ENCODE assay signal across 28 cellular contexts in genomic region chr18:36358141-36358540, GRCh38.
"Had no signal": no experiment of that assay in that cellular context is flagged by ENCODE, and none has a peak within 500 bp of the region (broad histone marks: within the 10 kb centered on the region; RNA-seq: fewer than 3 reads in every experiment).

No MANE protein-coding gene starts in this region.

- H3K4me1 Mint-ChIP-seq: stimulated activated effector memory CD8-positive, alpha-beta T cell treated with anti-CD3 and anti-CD28 coated beads, Interleukin-12 subunit alpha, Interleukin-12 subunit beta, amount 100 ng/mL, for 72 hours; stimulated activated memory B cell treated with anti-CD40 and anti-IgM and Interleukin-4, amounts not matched to agents 10 μg/mL and 1 μg/mL and 100 μg/mL, for 72 hours; stimulated activated naive B cell treated with anti-CD40 and anti-IgM and Interleukin-4, amounts not matched to agents 10 μg/mL and 1 μg/mL and 100 μg/mL, for 72 hours; stimulated activated naive CD8-positive, alpha-beta T cell treated with anti-CD3 and anti-CD28 coated beads, Interleukin-15, amount 100 ng/mL, for 72 hours had no signal

- H3K9me3 ChIP-seq: testis, thoracic aorta, thyroid gland, tibial artery, transverse colon, upper lobe of left lung, upper lobe of right lung, uterus, vagina had no signal

- DNase-seq: stimulated activated CD4-positive, alpha-beta T cell treated with anti-CD3 and anti-CD28 coated beads, Interleukin-2, amount 100 ng/mL, for 48 hours; stimulated activated CD4-positive, alpha-beta T cell treated with anti-CD3 and anti-CD28 coated beads, Interleukin-4, amount 100 ng/mL, for 1 hour; stimulated activated CD4-positive, alpha-beta T cell treated with anti-CD3 and anti-CD28 coated beads, Interleukin-4, amount 100 ng/mL, for 24 hours; stimulated activated CD4-positive, alpha-beta T cell treated with anti-CD3 and anti-CD28 coated beads, Interleukin-4, amount 100 ng/mL, for 4 hours; stimulated activated CD8-positive, alpha-beta memory T cell treated with anti-CD3 and anti-CD28 coated beads, Interleukin-4, amount 100 ng/mL, for 48 hours; stimulated activated naive B cell treated with anti-CD40 and anti-IgM and Interleukin-4, amounts not matched to agents 10 μg/mL and 1 μg/mL and 100 μg/mL, for 72 hours; stimulated activated naive CD4-positive, alpha-beta T cell; stimulated activated naive CD4-positive, alpha-beta T cell treated with Interleukin-2 at 50 U/mL for 16 hours; stimulated activated naive CD8-positive, alpha-beta T cell treated with anti-CD3 and anti-CD28 coated beads, Interleukin-15, amount 100 ng/mL, for 72 hours; stimulated activated naive CD8-positive, alpha-beta T cell treated with anti-CD3 and anti-CD28 coated beads, Interleukin-15, Interleukin-2, amounts not matched to agents 100 U/mL and 50 U/mL, for 24 hours; stomach; substantia nigra; testis; thyroid gland; tibial artery; transverse colon; trophoblast cell; upper lobe of left lung; upper lobe of right lung; uterus had no signal

- H3K27me3 ChIP-seq: stomach, suprapubic skin, testis, thyroid gland, tibial artery, tibial nerve, transverse colon, upper lobe of left lung, upper lobe of right lung, uterus, vagina had no signal

- H3K4me1 ChIP-seq: stomach, suprapubic skin, testis, thyroid gland, tibial nerve, transverse colon, upper lobe of left lung, upper lobe of right lung, uterus, vagina had no signal

- H3K4me3 ChIP-seq: stomach, suprapubic skin, testis, thoracic aorta, thyroid gland, tibial artery, tibial nerve, transverse colon, upper lobe of left lung, upper lobe of right lung, uterus, vagina had no signal

- H3K36me3 Mint-ChIP-seq: stimulated activated effector memory CD8-positive, alpha-beta T cell treated with anti-CD3 and anti-CD28 coated beads, Interleukin-12 subunit alpha, Interleukin-12 subunit beta, amount 100 ng/mL, for 72 hours; stimulated activated memory B cell treated with anti-CD40 and anti-IgM and Interleukin-4, amounts not matched to agents 10 μg/mL and 1 μg/mL and 100 μg/mL, for 72 hours; stimulated activated naive B cell treated with anti-CD40 and anti-IgM and Interleukin-4, amounts not matched to agents 10 μg/mL and 1 μg/mL and 100 μg/mL, for 72 hours; type B pancreatic cell had no signal

- H3K27ac ChIP-seq: stomach, suprapubic skin, testis, thoracic aorta, thyroid gland, tibial artery, tibial nerve, transverse colon, upper lobe of left lung, upper lobe of right lung, uterus, vagina had no signal

- H3K27ac Mint-ChIP-seq: stimulated activated effector memory CD8-positive, alpha-beta T cell treated with anti-CD3 and anti-CD28 coated beads, Interleukin-12 subunit alpha, Interleukin-12 subunit beta, amount 100 ng/mL, for 72 hours; stimulated activated memory B cell treated with anti-CD40 and anti-IgM and Interleukin-4, amounts not matched to agents 10 μg/mL and 1 μg/mL and 100 μg/mL, for 72 hours; stimulated activated naive B cell treated with anti-CD40 and anti-IgM and Interleukin-4, amounts not matched to agents 10 μg/mL and 1 μg/mL and 100 μg/mL, for 72 hours; stimulated activated naive CD8-positive, alpha-beta T cell treated with anti-CD3 and anti-CD28 coated beads, Interleukin-15, amount 100 ng/mL, for 72 hours; stimulated activated naive CD8-positive, alpha-beta T cell treated with anti-CD3 and anti-CD28 coated beads, Interleukin-15, Interleukin-2, amounts not matched to agents 100 ng/mL and 50 ng/mL, for 24 hours; type B pancreatic cell had no signal

- H3K36me3 ChIP-seq: stomach, suprapubic skin, thoracic aorta, thyroid gland, tibial artery, tibial nerve, transverse colon, upper lobe of left lung, upper lobe of right lung, uterus, vagina had no signal

- H3K9me3 Mint-ChIP-seq: stimulated activated effector memory CD8-positive, alpha-beta T cell treated with anti-CD3 and anti-CD28 coated beads, Interleukin-12 subunit alpha, Interleukin-12 subunit beta, amount 100 ng/mL, for 72 hours; stimulated activated memory B cell treated with anti-CD40 and anti-IgM and Interleukin-4, amounts not matched to agents 10 μg/mL and 1 μg/mL and 100 μg/mL, for 72 hours; stimulated activated naive CD8-positive, alpha-beta T cell treated with anti-CD3 and anti-CD28 coated beads, Interleukin-15, amount 100 ng/mL, for 72 hours; stimulated activated naive CD8-positive, alpha-beta T cell treated with anti-CD3 and anti-CD28 coated beads, Interleukin-15, Interleukin-2, amounts not matched to agents 100 ng/mL and 50 ng/mL, for 24 hours; type B pancreatic cell had no signal

- ATAC-seq: stimulated activated effector memory CD8-positive, alpha-beta T cell treated with anti-CD3 and anti-CD28 coated beads, Interleukin-12 subunit alpha, Interleukin-12 subunit beta, amount 100 ng/mL, for 72 hours; stimulated activated memory B cell treated with anti-CD40 and anti-IgM and Interleukin-4, amounts not matched to agents 10 μg/mL and 1 μg/mL and 100 μg/mL, for 72 hours; stimulated activated naive B cell treated with anti-CD40 and anti-IgM and Interleukin-4, amounts not matched to agents 10 μg/mL and 1 μg/mL and 100 μg/mL, for 72 hours; stimulated activated naive CD8-positive, alpha-beta T cell treated with anti-CD3 and anti-CD28 coated beads, Interleukin-15, amount 100 ng/mL, for 72 hours; stimulated activated naive CD8-positive, alpha-beta T cell treated with anti-CD3 and anti-CD28 coated beads, Interleukin-15, Interleukin-2, amounts not matched to agents 100 U/mL and 50 U/mL, for 24 hours; upper lobe of right lung had no signal

- H3K4me3 Mint-ChIP-seq: stimulated activated effector memory CD8-positive, alpha-beta T cell treated with anti-CD3 and anti-CD28 coated beads, Interleukin-12 subunit alpha, Interleukin-12 subunit beta, amount 100 ng/mL, for 72 hours; stimulated activated memory B cell treated with anti-CD40 and anti-IgM and Interleukin-4, amounts not matched to agents 10 μg/mL and 1 μg/mL and 100 μg/mL, for 72 hours; stimulated activated naive B cell treated with anti-CD40 and anti-IgM and Interleukin-4, amounts not matched to agents 10 μg/mL and 1 μg/mL and 100 μg/mL, for 72 hours; stimulated activated naive CD8-positive, alpha-beta T cell treated with anti-CD3 and anti-CD28 coated beads, Interleukin-15, amount 100 ng/mL, for 72 hours; stimulated activated naive CD8-positive, alpha-beta T cell treated with anti-CD3 and anti-CD28 coated beads, Interleukin-15, Interleukin-2, amounts not matched to agents 100 ng/mL and 50 ng/mL, for 24 hours; type B pancreatic cell had no signal
